In the genomic region with DNA sequence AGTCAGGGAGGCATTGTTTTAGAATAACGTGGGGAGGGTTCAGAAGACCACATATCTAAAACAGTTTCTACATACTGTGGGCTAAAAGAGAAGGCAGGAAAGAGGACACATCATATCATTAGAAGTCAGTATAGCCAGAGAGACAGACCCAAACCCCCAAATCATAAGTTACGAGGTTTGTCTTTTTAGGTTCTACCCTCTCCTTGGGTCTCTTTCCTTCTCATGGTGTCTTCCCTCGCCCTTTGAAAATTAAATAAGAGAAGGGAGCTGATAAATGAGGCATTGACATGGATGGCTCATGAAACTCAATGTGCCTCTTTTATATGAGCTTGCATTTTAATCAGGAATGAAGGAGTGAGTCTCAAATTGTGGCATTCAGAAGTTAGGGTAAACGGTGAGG, we compare ENCODE assay signal across 34 cellular contexts. TPM values are rescaled to one million over a fixed set of nuclear protein-coding genes. Genes with fewer than 3 reads are reported as not detected.
DNase-seq lines count a peak whose midpoint lies in the region; ATAC-seq, FAIRE-seq and TF ChIP-seq lines count a peak whose summit lies in the region.
"Had no signal": no experiment of that assay in that cellular context is flagged by ENCODE, and none has a peak within 500 bp of the region (broad histone marks: within the 10 kb centered on the region; RNA-seq: fewer than 3 reads in every experiment).

No MANE protein-coding gene starts in this region.

- POLR2A ChIA-PET in A549 (lab: Yijun Ruan, JAX), result interaction anchor here (1.7 kb wide), 1 partner anchor 64 kb away, joined by 8 read pairs; the partner anchor contains the start of gene B4GALT4

- H3K9ac ChIP-seq in skeletal muscle satellite cell (ENCODE audit: low read depth, low read length), result no peak overlapping the region
- H3K9ac ChIP-seq: parathyroid adenoma had no signal

- FAIRE-seq in A549 (lab: Jason Lieb, UNC), result no peak
- FAIRE-seq: D721Med had no signal

- H3K36me3 ChIP-seq in RWPE2 (ENCODE audit: low read depth) (no peaks in the 10 kb centered on the region), skeletal muscle satellite cell (ENCODE audit: insufficient read depth, low read length) (no peaks in the 10 kb centered on the region)
- H3K36me3 ChIP-seq: Peyer's patch, tibial artery had no signal

- no peaks in the 10 kb centered on the region for H3K9me3 ChIP-seq in A549
- H3K9me3 ChIP-seq in RWPE2 (ENCODE audit: severe bottlenecking), result no peaks in the 10 kb centered on the region
- no peaks in the 10 kb centered on the region for H3K9me3 ChIP-seq in skeletal muscle satellite cell (replicated peaks; ENCODE audit: low read length)
- H3K9me3 ChIP-seq: Peyer's patch, tibial artery had no signal

- no peak for TF ChIP-seq RAD21 in A549 (conservative IDR thresholded peaks at IDR 0.05 in 1 of 2, IDR thresholded peaks at IDR 0.05 in 1 of 2)

- peak overlapping the region; percentile 86 for H3K4me2 ChIP-seq in A549
- H3K4me2 ChIP-seq in skeletal muscle satellite cell (ENCODE audit: low read length), result peak overlapping the region; percentile 2

- DNase-seq in A549 (ENCODE audit: low read depth in 1 of 2, low spot score in 1 of 2) (no peak), RWPE2 (ENCODE audit: low spot score) (no peak), epithelial cell of proximal tubule (ENCODE audit: low read depth) (no peak), NCI-H2171 treated with DMSO at 0.1 percent for 48 hours (lab: John Stamatoyannopoulos, UW) (no peak), COR-L47 (lab: John Stamatoyannopoulos, UW) (no peak)
- DNase-seq in stimulated activated CD4-positive, alpha-beta T cell treated with anti-CD3 and anti-CD28 coated beads, Interleukin-2, amount 100 ng/mL, for 24 hours, result no peak
- DNase-seq: 8988T; activated CD4-positive, alpha-beta memory T cell treated with anti-CD3 and anti-CD28 coated beads, Interleukin-2, amount 10 ng/mL, durations not matched to agents 7 days and 5 days; activated CD4-positive, alpha-beta T cell treated with anti-CD3 and anti-CD28 coated beads for 1 hour; activated CD8-positive, alpha-beta memory T cell treated with anti-CD3 and anti-CD28 coated beads, Interleukin-2, amount 50 U/mL, for 48 hours; activated naive CD4-positive, alpha-beta T cell treated with Interleukin-2 at 50 U/mL for 16 hours; CD4-positive, CD25-positive, alpha-beta regulatory T cell; dermis blood vessel endothelial cell; immature natural killer cell; NCI-H2029 treated with DMSO at 0.1 percent for 48 hours; NCI-H526; Peyer's patch; stimulated activated CD4-positive, alpha-beta T cell treated with anti-CD3 and anti-CD28 coated beads, Interleukin-1b, Interleukin-23, amount 100 ng/mL, for 48 hours; SW 1271; tibial artery had no signal

- no peak for TF ChIP-seq CTCF in A549 (IDR thresholded peaks at IDR 0.05)
- TF ChIP-seq CTCF in RWPE2 (IDR thresholded peaks at IDR 0.05; ENCODE audit: poor library complexity, severe bottlenecking), result no peak
- TF ChIP-seq CTCF in epithelial cell of proximal tubule (conservative IDR thresholded peaks at IDR 0.05; ENCODE audit: low read depth, low read length), result no peak

- H3K27me3 ChIP-seq in RWPE2 (ENCODE audit: insufficient read depth, poor library complexity, severe bottlenecking), result no peaks in the 10 kb centered on the region
- peaks cover 3% of the 10 kb centered on the region for H3K27me3 ChIP-seq in skeletal muscle satellite cell (ENCODE audit: control insufficient read depth, insufficient read depth, low read length)
- H3K27me3 ChIP-seq: Peyer's patch, tibial artery had no signal

- peak overlapping the region; percentile 19; the same call in 2 of the 3 replicates for H3K4me3 ChIP-seq in A549
- H3K4me3 ChIP-seq in RWPE2 (ENCODE audit: severe bottlenecking), result no peak overlapping the region
- peak overlapping the region; percentile 23 for H3K4me3 ChIP-seq in epithelial cell of proximal tubule (ENCODE audit: low read depth, low read length)
- no peak overlapping the region for H3K4me3 ChIP-seq in skeletal muscle satellite cell (ENCODE audit: low read length)
- H3K4me3 ChIP-seq: Peyer's patch, tibial artery had no signal

- TF ChIP-seq POLR2A in A549 (IDR thresholded peaks at IDR 0.05; ENCODE audit: low read length), result no peak

- no peak for TF ChIP-seq EP300 in A549 (IDR thresholded peaks at IDR 0.05)

- CTCF ChIA-PET in A549 (lab: Yijun Ruan, JAX), result interaction anchor here (0.6 to 1.7 kb wide), 6 partner anchors 23 to 142 kb away, joined by 3 to 6 read pairs (median 4); partner anchors contain the start of genes B4GALT4 and IGSF11

- WGBS in A549 (ENCODE audit: missing lambda C conversion rate), result 21% methylated on average over 4 of the region's 4 CpGs

- H3K4me1 ChIP-seq in A549 (peaks cover 69% of the 10 kb centered on the region), RWPE2 (ENCODE audit: insufficient read depth, poor library complexity, severe bottlenecking) (peaks cover 23% of the 10 kb centered on the region), skeletal muscle satellite cell (ENCODE audit: control insufficient read depth, insufficient read depth, low read length) (peaks cover 18% of the 10 kb centered on the region)
- H3K4me1 ChIP-seq: parathyroid adenoma, Peyer's patch, tibial artery had no signal

- H3K27ac ChIP-seq in A549, result peak overlapping the region; percentile 91 to 96
- H3K27ac ChIP-seq in RWPE2 (ENCODE audit: poor library complexity, severe bottlenecking), result peak overlapping the region; percentile 77
- H3K27ac ChIP-seq: parathyroid adenoma, Peyer's patch, tibial artery had no signal

- ATAC-seq in A549, result no peak; a peak in 1 of 6 replicates
- ATAC-seq in RWPE2 (ENCODE audit: low read depth), result no peak
- ATAC-seq in GM19452 (IDR thresholded peaks at IDR 0.05; ENCODE audit: unreplicated experiment), result no peak

TF ChIP-seq in A549, 52 proteins besides CTCF, POLR2A, EP300 and RAD21:
- 0 out of 2 replicates have a peak, but pooled peaks have one; percentile 11 for TF ChIP-seq HEYL (CRISPR knock-in tag; IDR thresholded peaks at IDR 0.05)
- 0 out of 2 replicates have a peak, but pooled peaks have one; percentile 6 for TF ChIP-seq HMGXB4 (CRISPR knock-in tag; IDR thresholded peaks at IDR 0.05; ENCODE audit: borderline replicate concordance)
- TF ChIP-seq NR3C1 (IDR thresholded peaks at IDR 0.05), result no peak
- TF ChIP-seq FOSB (CRISPR knock-in tag; IDR thresholded peaks at IDR 0.05), result peak; percentile 81
- 0 out of 3 replicates have a peak, but pooled peaks have one; percentile 1 for TF ChIP-seq SMC3 (IDR thresholded peaks at IDR 0.05)
- no peak for TF ChIP-seq FOXS1 (CRISPR knock-in tag; IDR thresholded peaks at IDR 0.05)
- TF ChIP-seq TFCP2L1 (CRISPR knock-in tag; IDR thresholded peaks at IDR 0.05), result no peak
- no peak for TF ChIP-seq HDAC2 (IDR thresholded peaks at IDR 0.05)
- TF ChIP-seq HOXB13 (CRISPR knock-in tag; IDR thresholded peaks at IDR 0.05; ENCODE audit: low read depth), result 0 out of 2 replicates have a peak, but pooled peaks have one; percentile 12
- 0 out of 2 replicates have a peak, but pooled peaks have one; percentile 72 for TF ChIP-seq HOXA7 (CRISPR knock-in tag; IDR thresholded peaks at IDR 0.05)

RNA-seq across cellular contexts. Expression of gene UPK1B, which starts 3.4 kb away (rescaled TPM):
- polyA plus RNA-seq in A549 (2011; rRNA removed) (36.7 and 53.5 TPM in 2 replicates), A549 (2017; fragmentation: RNase III; extraction: RNeasy Plus Mini Kit Qiagen cat#74134 plus additional on column Dnase treatment) (7.0 to 7.1 TPM (median 7.1 TPM) in 3 replicates)
- polyA plus RNA-seq in A549 (2012; cell fraction: cytosol; rRNA removed), result 23.0 and 26.7 TPM in 2 replicates
- 13.4 and 23.4 TPM in 2 replicates for polyA plus RNA-seq in A549 (2012; cell fraction: nucleus; rRNA removed)
- polyA minus RNA-seq in A549 (2011; rRNA and poly(A)+ RNA removed), result 26.4 and 35.0 TPM in 2 replicates
- 23.9 and 56.4 TPM in 2 replicates for total RNA-seq in epithelial cell of proximal tubule
- total RNA-seq in skeletal muscle satellite cell (2012; rRNA removed), result 0.44 TPM in 1 of 2 replicates, not detected in the other
- total RNA-seq: activated CD4-positive, alpha-beta memory T cell treated with anti-CD3 and anti-CD28 coated beads, Interleukin-2, amount 10 ng/mL, durations not matched to agents 7 days and 5 days; activated T-helper 1 cell treated with anti-CD3 and anti-CD28 coated beads, Interleukin-12 subunit alpha, Interleukin-12 subunit beta, Interleukin-2, Interleukin-4 antibody, amounts not matched to agents 30 ng/mL and 10 ng/mL and 1 ng/mL, durations not matched to agents 14 hours and 24 hours and 36 hours; CD4-positive, CD25-positive, alpha-beta regulatory T cell; Daoy; dermis blood vessel endothelial cell; fibroblast of lung; H4; HT1080; left colon; lung microvascular endothelial cell; neural crest cell; Peyer's patch had no signal
- polyA plus RNA-seq: CD4-positive, CD25-positive, alpha-beta regulatory T cell; fibroblast of lung; immature natural killer cell had no signal

RNA-seq across cellular contexts. Expression of gene TEX55, which starts 30.8 kb away (rescaled TPM):
- polyA plus RNA-seq in A549 (2011; rRNA removed) (0.08 TPM in 1 of 2 replicates, not detected in the other), A549 (2017; fragmentation: RNase III; extraction: RNeasy Plus Mini Kit Qiagen cat#74134 plus additional on column Dnase treatment) (not detected in 3 replicates)
- polyA plus RNA-seq in A549 (2012; cell fraction: cytosol; rRNA removed), result 0.01 TPM in 1 of 2 replicates, not detected in the other
- polyA plus RNA-seq in A549 (2012; cell fraction: nucleus; rRNA removed), result not detected in 2 replicates
- 0.39 TPM in 1 of 2 replicates, not detected in the other for polyA minus RNA-seq in A549 (2011; rRNA and poly(A)+ RNA removed)
- total RNA-seq in epithelial cell of proximal tubule, result 0.06 TPM in 1 of 2 replicates, not detected in the other
- total RNA-seq in skeletal muscle satellite cell (2012; rRNA removed), result not detected in 2 replicates
- total RNA-seq: activated CD4-positive, alpha-beta memory T cell treated with anti-CD3 and anti-CD28 coated beads, Interleukin-2, amount 10 ng/mL, durations not matched to agents 7 days and 5 days; activated T-helper 1 cell treated with anti-CD3 and anti-CD28 coated beads, Interleukin-12 subunit alpha, Interleukin-12 subunit beta, Interleukin-2, Interleukin-4 antibody, amounts not matched to agents 30 ng/mL and 10 ng/mL and 1 ng/mL, durations not matched to agents 14 hours and 24 hours and 36 hours; CD4-positive, CD25-positive, alpha-beta regulatory T cell; Daoy; dermis blood vessel endothelial cell; fibroblast of lung; glomerular endothelial cell; H4; HT1080; left colon; lung microvascular endothelial cell; M059J; neural crest cell; Peyer's patch had no signal
- polyA plus RNA-seq: CD4-positive, CD25-positive, alpha-beta regulatory T cell; fibroblast of lung; immature natural killer cell had no signal

Comparison
In these comparisons a context has a peak if more than half of its experiments do, and no peak if none do; other contexts are left out.
1. H3K4me3 ChIP-seq: peak in A549 (single experiment) and epithelial cell of proximal tubule (single experiment); none in RWPE2 (single experiment) and skeletal muscle satellite cell (single experiment).